Comparison of ENCODE assay signal across 1 cellular context in genomic region chr20:25726357-25726756, GRCh38.
TF ChIP-seq lines count a peak whose summit lies in the region.

No MANE protein-coding gene starts in this region.

TF ChIP-seq in HepG2, 621 proteins besides CTCF, POLR2A, EP300 and RAD21:
- TF ChIP-seq CHD4 (IDR thresholded peaks at IDR 0.05; ENCODE audit: borderline replicate concordance, low read length) (no peak), ZNF160 (CRISPR knock-in tag; IDR thresholded peaks at IDR 0.05) (peak; percentile 84; the same call in 1 of the 2 replicates)
